In the genomic region with DNA sequence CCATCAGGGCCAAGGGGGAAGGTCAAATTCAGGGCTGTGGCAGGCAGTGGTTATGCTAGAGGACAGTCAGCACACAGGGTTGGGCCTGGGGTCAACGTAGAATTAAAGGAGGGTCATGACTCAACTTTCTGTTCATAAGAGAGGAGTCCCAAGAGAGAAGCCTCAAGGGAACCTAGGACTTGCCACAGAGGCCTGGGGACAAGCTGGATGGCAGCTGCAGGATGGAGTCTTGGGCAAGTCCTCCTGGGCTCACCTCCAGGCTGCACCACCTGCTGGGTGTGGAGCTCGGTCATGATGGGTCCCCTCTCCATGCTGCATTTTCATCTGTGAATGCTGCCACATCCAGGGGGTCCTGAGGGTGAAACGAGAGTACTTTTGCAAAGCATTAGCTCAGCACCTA, we compare ENCODE assay signal across 1 cellular context.
TF ChIP-seq lines count a peak whose summit lies in the region.

No MANE protein-coding gene starts in this region.

TF ChIP-seq in HepG2, 621 proteins besides CTCF, POLR2A, EP300 and RAD21:
- TF ChIP-seq ARNT (IDR thresholded peaks at IDR 0.05) (no peak), MAFK (conservative IDR thresholded peaks at IDR 0.05 in 1 of 2, IDR thresholded peaks at IDR 0.05 in 1 of 2; ENCODE audit: low read length in 2 of 2) (no peak), KLF11 (CRISPR knock-in tag; IDR thresholded peaks at IDR 0.05) (no peak), IRX3 (CRISPR knock-in tag; IDR thresholded peaks at IDR 0.05; ENCODE audit: borderline replicate concordance, low read depth) (no peak), GFI1 (CRISPR knock-in tag; IDR thresholded peaks at IDR 0.05; ENCODE audit: borderline replicate concordance) (no peak), HNRNPUL1 (IDR thresholded peaks at IDR 0.05; ENCODE audit: low read depth, low read length) (no peak), IRF2 (CRISPR knock-in tag; IDR thresholded peaks at IDR 0.05) (no peak), KAT7 (CRISPR knock-in tag; IDR thresholded peaks at IDR 0.05; ENCODE audit: borderline replicate concordance) (no peak)
- TF ChIP-seq, protein P1, sequence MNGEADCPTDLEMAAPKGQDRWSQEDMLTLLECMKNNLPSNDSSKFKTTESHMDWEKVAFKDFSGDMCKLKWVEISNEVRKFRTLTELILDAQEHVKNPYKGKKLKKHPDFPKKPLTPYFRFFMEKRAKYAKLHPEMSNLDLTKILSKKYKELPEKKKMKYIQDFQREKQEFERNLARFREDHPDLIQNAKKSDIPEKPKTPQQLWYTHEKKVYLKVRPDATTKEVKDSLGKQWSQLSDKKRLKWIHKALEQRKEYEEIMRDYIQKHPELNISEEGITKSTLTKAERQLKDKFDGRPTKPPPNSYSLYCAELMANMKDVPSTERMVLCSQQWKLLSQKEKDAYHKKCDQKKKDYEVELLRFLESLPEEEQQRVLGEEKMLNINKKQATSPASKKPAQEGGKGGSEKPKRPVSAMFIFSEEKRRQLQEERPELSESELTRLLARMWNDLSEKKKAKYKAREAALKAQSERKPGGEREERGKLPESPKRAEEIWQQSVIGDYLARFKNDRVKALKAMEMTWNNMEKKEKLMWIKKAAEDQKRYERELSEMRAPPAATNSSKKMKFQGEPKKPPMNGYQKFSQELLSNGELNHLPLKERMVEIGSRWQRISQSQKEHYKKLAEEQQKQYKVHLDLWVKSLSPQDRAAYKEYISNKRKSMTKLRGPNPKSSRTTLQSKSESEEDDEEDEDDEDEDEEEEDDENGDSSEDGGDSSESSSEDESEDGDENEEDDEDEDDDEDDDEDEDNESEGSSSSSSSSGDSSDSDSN (CRISPR knock-in tag; IDR thresholded peaks at IDR 0.05) = no peak
- TF ChIP-seq, protein P2, sequence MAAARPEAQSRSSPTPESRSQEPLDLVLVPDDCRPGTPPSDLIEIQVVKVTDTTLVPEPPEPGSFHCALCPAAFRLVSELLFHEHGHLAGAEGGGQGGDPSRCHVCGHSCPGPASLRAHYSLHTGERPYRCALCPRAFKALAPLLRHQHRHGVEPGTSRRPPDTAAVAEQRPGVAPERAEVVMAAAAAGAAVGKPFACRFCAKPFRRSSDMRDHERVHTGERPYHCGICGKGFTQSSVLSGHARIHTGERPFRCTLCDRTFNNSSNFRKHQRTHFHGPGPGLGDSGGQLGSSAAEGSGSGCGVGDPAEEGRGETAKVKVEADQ (CRISPR knock-in tag; IDR thresholded peaks at IDR 0.05; ENCODE audit: borderline replicate concordance) = no peak
- TF ChIP-seq, protein P3, sequence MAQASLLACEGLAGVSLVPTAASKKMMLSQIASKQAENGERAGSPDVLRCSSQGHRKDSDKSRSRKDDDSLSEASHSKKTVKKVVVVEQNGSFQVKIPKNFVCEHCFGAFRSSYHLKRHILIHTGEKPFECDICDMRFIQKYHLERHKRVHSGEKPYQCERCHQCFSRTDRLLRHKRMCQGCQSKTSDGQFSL (CRISPR knock-in tag; IDR thresholded peaks at IDR 0.05) = no peak
